10 cellular contexts compared by ENCODE assay signal in genomic region chr6:108650781-108651180, GRCh38.
DNase-seq lines count a peak whose midpoint lies in the region; ATAC-seq lines count a peak whose summit lies in the region.
"Had no signal": no experiment of that assay in that cellular context is flagged by ENCODE, and none has a peak within 500 bp of the region (broad histone marks: within the 10 kb centered on the region; RNA-seq: fewer than 3 reads in every experiment).

No MANE protein-coding gene starts in this region.

- H3K4me1 ChIP-seq in GM23248 (ENCODE audit: insufficient read depth) (peaks cover 64% of the 10 kb centered on the region), skeletal muscle tissue (ENCODE audit: control insufficient read depth in 3 of 3, insufficient read depth in 3 of 3, low read length in 3 of 3) (peaks cover 74 to 93% (median 84%) of the 10 kb centered on the region in 3 donors)

- H3K9me3 ChIP-seq in GM23248 (ENCODE audit: low read depth) (no peaks in the 10 kb centered on the region), skeletal muscle tissue (ENCODE audit: control insufficient read depth in 3 of 3, low read length in 3 of 3) (no peaks in the 10 kb centered on the region)

- H3K4me3 ChIP-seq in GM23248: peak overlapping the region; percentile 53
- H3K4me3 ChIP-seq in skeletal muscle tissue (ENCODE audit: low read length in 3 of 3): no peak overlapping the region

- H3K27me3 ChIP-seq in GM23248 (replicated peaks; ENCODE audit: insufficient read depth) (no peaks in the 10 kb centered on the region), skeletal muscle tissue (ENCODE audit: control insufficient read depth in 3 of 3, insufficient read depth in 3 of 3, low read length in 3 of 3) (no peaks in the 10 kb centered on the region)

- no peak overlapping the region for H2AFZ ChIP-seq in GM23248

- WGBS in GM23248 (ENCODE audit: low coverage in 1 of 2, low lambda C conversion rate in 2 of 2, missing lambda C conversion rate in 2 of 2), 2 experiments: 31 to 33% methylated on average over 5 of the region's 5 CpGs

- peak overlapping the region; percentile 71 for H3K27ac ChIP-seq in GM23248
- peak overlapping the region; percentile 80 for H3K27ac ChIP-seq in skeletal muscle tissue (ENCODE audit: low read depth, low read length)

- peaks cover 49% of the 10 kb centered on the region for H3F3A ChIP-seq in GM23248 (ENCODE audit: insufficient read depth)

- no peaks in the 10 kb centered on the region for H4K20me1 ChIP-seq in GM23248 (ENCODE audit: insufficient read depth)

- no peaks in the 10 kb centered on the region for H3K9me2 ChIP-seq in GM23248 (ENCODE audit: insufficient read depth)

- peak overlapping the region; percentile 43 for H3K9ac ChIP-seq in GM23248
- H3K9ac ChIP-seq in skeletal muscle tissue (ENCODE audit: low read depth in 1 of 3, low read length in 3 of 3): peak overlapping the region in 2 of 3 donors; percentile 45 to 73

- in situ Hi-C loops in GM23248 (cut with MboI): no loop called here

- H3K79me2 ChIP-seq in GM23248 (ENCODE audit: insufficient read depth): peaks cover 82% of the 10 kb centered on the region

- no peak for ATAC-seq in HG02840 (IDR thresholded peaks at IDR 0.05; ENCODE audit: low FRiP score, unreplicated experiment)
- no peak for ATAC-seq in GM18868 (IDR thresholded peaks at IDR 0.05; ENCODE audit: unreplicated experiment)
- no peak for ATAC-seq in HG02973 (IDR thresholded peaks at IDR 0.05; ENCODE audit: unreplicated experiment)

- no peaks in the 10 kb centered on the region for H3K36me3 ChIP-seq in GM23248 (ENCODE audit: low read depth)
- H3K36me3 ChIP-seq in skeletal muscle tissue (ENCODE audit: control insufficient read depth in 3 of 3, insufficient read depth in 3 of 3, low read length in 3 of 3): no peaks in the 10 kb centered on the region

- DNase-seq in GM23248: peak; percentile 87
- peak; percentile 66 for DNase-seq in RPMI8226
- DNase-seq in fibroblast of gingiva (ENCODE audit: low read depth): peak; percentile 79
- DNase-seq in ecto neural progenitor cell (ENCODE audit: low spot score): no peak
- DNase-seq: activated CD4-positive, alpha-beta T cell treated with anti-CD3 and anti-CD28 coated beads, Interleukin-2, amount 10 ng/mL, durations not matched to agents 7 days and 5 days; NCI-H510A had no signal

- peak overlapping the region; percentile 68 for H3K4me2 ChIP-seq in GM23248 (ENCODE audit: unreplicated experiment)
